ENCODE assay signal across 19 cellular contexts in genomic region chr12:87656311-87656710, GRCh38.
"Had no signal": no experiment of that assay in that cellular context is flagged by ENCODE, and none has a peak within 500 bp of the region (broad histone marks: within the 10 kb centered on the region; RNA-seq: fewer than 3 reads in every experiment).

No MANE protein-coding gene starts in this region.

- H3K4me3 ChIP-seq: esophagus squamous epithelium, tibial artery, upper lobe of right lung, vagina had no signal

- H3K9me3 Mint-ChIP-seq: mesothelial cell of epicardium had no signal

- ATAC-seq: foreskin keratinocyte; left lobe of liver; natural killer cell treated with Interleukin-12 subunit alpha and Interleukin-12 subunit beta and Interleukin-15 and Interleukin-18, amount 100 ng/mL, for 72 hours; right cardiac atrium; stimulated activated naive CD8-positive, alpha-beta T cell treated with anti-CD3 and anti-CD28 coated beads, Interleukin-15, Interleukin-2, amounts not matched to agents 100 U/mL and 50 U/mL, for 24 hours; upper lobe of right lung had no signal

- FAIRE-seq: islet of Langerhans, small intestine had no signal

- H3K36me3 Mint-ChIP-seq: mesothelial cell of epicardium; natural killer cell treated with Interleukin-12 subunit alpha and Interleukin-12 subunit beta and Interleukin-15 and Interleukin-18, amount 100 ng/mL, for 72 hours had no signal

- H3K27me3 Mint-ChIP-seq: natural killer cell treated with Interleukin-12 subunit alpha and Interleukin-12 subunit beta and Interleukin-15 and Interleukin-18, amount 100 ng/mL, for 72 hours had no signal

- DNase-seq: effector memory CD4-positive, alpha-beta T cell; esophagus squamous epithelium; foreskin keratinocyte; kidney glomerular epithelial cell; mammary epithelial cell; posterior cingulate gyrus; right cardiac atrium; small intestine; stimulated activated CD4-positive, alpha-beta T cell treated with anti-CD3 and anti-CD28 coated beads, Interleukin-12 subunit alpha, Interleukin-12 subunit beta, amount 100 ng/mL, for 4 hours; stimulated activated CD4-positive, alpha-beta T cell treated with anti-CD3 and anti-CD28 coated beads, Interleukin-2, amount 100 ng/mL, for 48 hours; stimulated activated naive CD8-positive, alpha-beta T cell treated with anti-CD3 and anti-CD28 coated beads, Interleukin-15, Interleukin-2, amounts not matched to agents 100 U/mL and 50 U/mL, for 24 hours; tibial artery; upper lobe of right lung had no signal

- H3K27ac ChIP-seq: esophagus squamous epithelium, foreskin keratinocyte, neutrophil, tibial artery, upper lobe of right lung, vagina had no signal

- H3K4me1 ChIP-seq: tibial artery, upper lobe of right lung, vagina had no signal

- H3K27me3 ChIP-seq: esophagus squamous epithelium, foreskin keratinocyte, neutrophil, tibial artery, upper lobe of right lung, vagina had no signal

- H3K4me3 Mint-ChIP-seq: mesothelial cell of epicardium; natural killer cell treated with Interleukin-12 subunit alpha and Interleukin-12 subunit beta and Interleukin-15 and Interleukin-18, amount 100 ng/mL, for 72 hours had no signal

- H3K27ac Mint-ChIP-seq: mesothelial cell of epicardium; natural killer cell treated with Interleukin-12 subunit alpha and Interleukin-12 subunit beta and Interleukin-15 and Interleukin-18, amount 100 ng/mL, for 72 hours had no signal

- H3K36me3 ChIP-seq: esophagus squamous epithelium, neutrophil, tibial artery, upper lobe of right lung, vagina had no signal
